In the genomic region with DNA sequence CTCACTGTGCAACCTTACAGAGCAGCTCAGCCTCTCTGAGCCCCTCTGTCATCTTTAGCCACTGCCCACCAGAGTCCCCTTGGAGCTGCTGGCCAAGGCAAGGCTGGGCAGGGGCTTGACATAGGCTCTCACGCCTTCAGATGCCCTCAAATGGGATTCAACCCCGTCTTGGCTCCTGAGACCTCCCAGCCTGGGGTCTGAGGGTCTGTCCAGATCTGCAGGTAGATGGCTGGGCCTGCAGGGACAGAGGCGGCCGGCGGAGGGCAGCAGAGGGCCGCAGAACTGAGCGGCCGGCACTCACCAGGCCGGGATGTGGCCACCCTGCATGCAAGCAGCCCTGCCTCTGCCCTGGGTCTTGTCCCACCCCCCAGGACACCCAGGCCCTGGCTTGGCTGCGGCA, we compare ENCODE assay signal across 8 cellular contexts. TPM values are rescaled to one million over a fixed set of nuclear protein-coding genes. Genes with fewer than 3 reads are reported as not detected.
DNase-seq lines count a peak whose midpoint lies in the region; ATAC-seq and TF ChIP-seq lines count a peak whose summit lies in the region.

No MANE protein-coding gene starts in this region.

- no peaks in the 10 kb centered on the region for H3F3A ChIP-seq in smooth muscle cell (ENCODE audit: low read depth)

- H3K9me3 ChIP-seq in smooth muscle cell (replicated peaks; ENCODE audit: low read depth), result no peaks in the 10 kb centered on the region

- no peak overlapping the region for H2AFZ ChIP-seq in smooth muscle cell (ENCODE audit: low read depth)

- no peak overlapping the region for H3K27ac Mint-ChIP-seq in T-helper 2 cell treated with Interferon-gamma antibody and Interleukin-4, amounts not matched to agents 5 μg/mL and 100 μg/mL, for 36 hours

- in situ Hi-C loops in KBM-7 (cut with MboI; ENCODE audit: low pct_unique_long_range_greater_than_20kb, low sequenced_read_pairs), result no loop called here

- H3K9me3 Mint-ChIP-seq in T-helper 2 cell treated with Interferon-gamma antibody and Interleukin-4, amounts not matched to agents 5 μg/mL and 100 μg/mL, for 36 hours, result no peaks in the 10 kb centered on the region

- H3K4me2 ChIP-seq in smooth muscle cell, result no peak overlapping the region

- no peaks in the 10 kb centered on the region for H3K36me3 ChIP-seq in smooth muscle cell (ENCODE audit: low read depth)

- H3K9ac ChIP-seq in smooth muscle cell (ENCODE audit: low read depth), result no peak overlapping the region

- H3K27ac ChIP-seq in smooth muscle cell (ENCODE audit: low read depth), result no peak overlapping the region

- H3K79me2 ChIP-seq in smooth muscle cell (ENCODE audit: low read depth), result no peaks in the 10 kb centered on the region

- no peaks in the 10 kb centered on the region for H3K27me3 ChIP-seq in smooth muscle cell (ENCODE audit: low read depth)

- TF ChIP-seq CTCF in smooth muscle cell (IDR thresholded peaks at IDR 0.05; ENCODE audit: borderline replicate concordance, insufficient read depth, poor library complexity, severe bottlenecking), result peak; percentile 81

- peaks cover 7% of the 10 kb centered on the region for H3K27me3 Mint-ChIP-seq in T-helper 2 cell treated with Interferon-gamma antibody and Interleukin-4, amounts not matched to agents 5 μg/mL and 100 μg/mL, for 36 hours (ENCODE audit: low read depth)

- DNase-seq in Daoy (ENCODE audit: low read depth) (peak; percentile 64), KBM-7 (peak; percentile 74), astrocyte of the hippocampus (ENCODE audit: low read depth, low spot score) (peak; percentile 79), hypothalamus (lab: John Stamatoyannopoulos, UW) (peak in 46 of 51 donors; percentile 6 to 81 (median 46)), smooth muscle cell (lab: John Stamatoyannopoulos, UW; ENCODE audit: unreplicated experiment) (peak; percentile 21)
- peak; percentile 51 for DNase-seq in T-helper 2 cell treated with Interferon-gamma antibody and Interleukin-4, amounts not matched to agents 5 μg/mL and 100 μg/mL, for 36 hours (ENCODE audit: low spot score)

- H3K4me1 ChIP-seq in smooth muscle cell (ENCODE audit: low read depth), result no peaks in the 10 kb centered on the region

- no peaks in the 10 kb centered on the region for H3K36me3 Mint-ChIP-seq in T-helper 2 cell treated with Interferon-gamma antibody and Interleukin-4, amounts not matched to agents 5 μg/mL and 100 μg/mL, for 36 hours (ENCODE audit: low read depth)

- no peak overlapping the region for H3K4me3 ChIP-seq in smooth muscle cell

- no peaks in the 10 kb centered on the region for H4K20me1 ChIP-seq in smooth muscle cell (ENCODE audit: low read depth)

- ATAC-seq in GM21447 (IDR thresholded peaks at IDR 0.05; ENCODE audit: unreplicated experiment), result no peak
- no peak for ATAC-seq in HG03095 (IDR thresholded peaks at IDR 0.05; ENCODE audit: unreplicated experiment)

- no peak overlapping the region for H3K4me3 Mint-ChIP-seq in T-helper 2 cell treated with Interferon-gamma antibody and Interleukin-4, amounts not matched to agents 5 μg/mL and 100 μg/mL, for 36 hours

- H3K4me1 Mint-ChIP-seq in T-helper 2 cell treated with Interferon-gamma antibody and Interleukin-4, amounts not matched to agents 5 μg/mL and 100 μg/mL, for 36 hours (ENCODE audit: low read depth), result no peaks in the 10 kb centered on the region

- 7% methylated on average over 4 of the region's 10 CpGs for WGBS in smooth muscle cell (ENCODE audit: low lambda C conversion rate)

RNA-seq across cellular contexts. Expression of a gene that starts 18.2 kb away (rescaled TPM):
- 0.11 TPM in 1 of 2 replicates, not detected in the other for total RNA-seq in Daoy (2014; rRNA removed; shearing (Covaris generic))
- 0.18 and 0.45 TPM in 2 replicates for total RNA-seq in smooth muscle cell
- polyA plus RNA-seq in smooth muscle cell, result 0.44 TPM in 1 of 2 replicates, not detected in the other

RNA-seq across cellular contexts. Expression of a gene that starts 48.2 kb away (rescaled TPM):
- total RNA-seq in Daoy (2014; rRNA removed; shearing (Covaris generic)), result 0.80 TPM in 1 of 2 replicates, not detected in the other
- total RNA-seq in smooth muscle cell, result 3.1 and 4.0 TPM in 2 replicates
- polyA plus RNA-seq in smooth muscle cell, result 3.5 and 4.9 TPM in 2 replicates

Comparison
In these comparisons a context has a peak if more than half of its experiments do, and no peak if none do; other contexts are left out.
1. DNase-seq: peak in every context shown above with its lines; median percentile 79 in astrocyte of the hippocampus; 74 in KBM-7; 64 in Daoy; 51 in T-helper 2 cell treated with Interferon-gamma antibody and Interleukin-4, amounts not matched to agents 5 μg/mL and 100 μg/mL, for 36 hours; 46 in hypothalamus; 21 in smooth muscle cell.